Comparison of ENCODE assay signal across 28 cellular contexts in the genomic region with DNA sequence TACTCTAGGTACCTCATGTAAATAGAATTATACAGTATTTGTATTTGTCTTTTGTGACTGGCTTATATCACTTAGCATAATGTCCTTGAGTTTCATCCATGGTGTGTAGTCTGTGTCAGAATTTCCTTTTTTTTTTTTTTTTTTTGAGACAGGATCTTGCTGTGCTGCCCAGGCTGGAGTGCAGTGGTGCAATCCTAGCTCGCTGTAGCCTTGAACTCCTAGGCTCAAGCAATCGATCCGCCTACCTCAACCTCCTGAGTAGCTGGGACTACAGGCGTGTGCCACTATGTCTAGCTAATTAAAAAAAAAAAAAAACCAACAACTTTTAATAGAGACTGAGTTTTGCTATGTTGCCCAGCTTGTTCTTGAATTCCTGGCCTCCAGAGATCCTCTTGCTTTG.
"Had no signal": no experiment of that assay in that cellular context is flagged by ENCODE, and none has a peak within 500 bp of the region (broad histone marks: within the 10 kb centered on the region; RNA-seq: fewer than 3 reads in every experiment).

No MANE protein-coding gene starts in this region.

- H3K9me3 Mint-ChIP-seq: stimulated activated effector memory CD8-positive, alpha-beta T cell treated with anti-CD3 and anti-CD28 coated beads, Interleukin-12 subunit alpha, Interleukin-12 subunit beta, amount 100 ng/mL, for 72 hours; stimulated activated naive CD8-positive, alpha-beta T cell treated with anti-CD3 and anti-CD28 coated beads, Interleukin-15, amount 100 ng/mL, for 72 hours; stimulated activated naive CD8-positive, alpha-beta T cell treated with anti-CD3 and anti-CD28 coated beads, Interleukin-15, Interleukin-2, amounts not matched to agents 100 ng/mL and 50 ng/mL, for 24 hours; type B pancreatic cell had no signal

- H3K36me3 Mint-ChIP-seq: stimulated activated effector memory CD8-positive, alpha-beta T cell treated with anti-CD3 and anti-CD28 coated beads, Interleukin-12 subunit alpha, Interleukin-12 subunit beta, amount 100 ng/mL, for 72 hours; stimulated activated memory B cell treated with anti-CD40 and anti-IgM and Interleukin-4, amounts not matched to agents 10 μg/mL and 1 μg/mL and 100 μg/mL, for 72 hours; stimulated activated naive B cell treated with anti-CD40 and anti-IgM and Interleukin-4, amounts not matched to agents 10 μg/mL and 1 μg/mL and 100 μg/mL, for 72 hours; type B pancreatic cell had no signal

- DNase-seq: stimulated activated CD4-positive, alpha-beta T cell treated with anti-CD3 and anti-CD28 coated beads, Interleukin-2, amount 100 ng/mL, for 48 hours; stimulated activated CD4-positive, alpha-beta T cell treated with anti-CD3 and anti-CD28 coated beads, Interleukin-4, amount 100 ng/mL, for 1 hour; stimulated activated CD4-positive, alpha-beta T cell treated with anti-CD3 and anti-CD28 coated beads, Interleukin-4, amount 100 ng/mL, for 24 hours; stimulated activated CD4-positive, alpha-beta T cell treated with anti-CD3 and anti-CD28 coated beads, Interleukin-4, amount 100 ng/mL, for 4 hours; stimulated activated CD8-positive, alpha-beta memory T cell treated with anti-CD3 and anti-CD28 coated beads, Interleukin-4, amount 100 ng/mL, for 48 hours; stimulated activated naive B cell treated with anti-CD40 and anti-IgM and Interleukin-4, amounts not matched to agents 10 μg/mL and 1 μg/mL and 100 μg/mL, for 72 hours; stimulated activated naive CD4-positive, alpha-beta T cell; stimulated activated naive CD4-positive, alpha-beta T cell treated with Interleukin-2 at 50 U/mL for 16 hours; stimulated activated naive CD8-positive, alpha-beta T cell treated with anti-CD3 and anti-CD28 coated beads, Interleukin-15, amount 100 ng/mL, for 72 hours; stimulated activated naive CD8-positive, alpha-beta T cell treated with anti-CD3 and anti-CD28 coated beads, Interleukin-15, Interleukin-2, amounts not matched to agents 100 U/mL and 50 U/mL, for 24 hours; stomach; substantia nigra; testis; thyroid gland; tibial artery; transverse colon; trophoblast cell; upper lobe of left lung; uterus had no signal

- H3K27ac ChIP-seq: stomach, suprapubic skin, testis, thoracic aorta, thyroid gland, tibial artery, tibial nerve, transverse colon, upper lobe of left lung, uterus, vagina had no signal

- H3K4me1 ChIP-seq: stomach, testis, tibial artery, transverse colon, uterus had no signal

- FAIRE-seq: urothelium cell line had no signal

- H3K9me3 ChIP-seq: stomach, suprapubic skin, testis, thoracic aorta, thyroid gland, tibial artery, tibial nerve, transverse colon, upper lobe of left lung, uterus, vagina had no signal

- H3K4me3 ChIP-seq: stomach, suprapubic skin, testis, thoracic aorta, thyroid gland, tibial artery, tibial nerve, transverse colon, upper lobe of left lung, uterus, vagina had no signal

- ATAC-seq: stimulated activated effector memory CD8-positive, alpha-beta T cell treated with anti-CD3 and anti-CD28 coated beads, Interleukin-12 subunit alpha, Interleukin-12 subunit beta, amount 100 ng/mL, for 72 hours; stimulated activated memory B cell treated with anti-CD40 and anti-IgM and Interleukin-4, amounts not matched to agents 10 μg/mL and 1 μg/mL and 100 μg/mL, for 72 hours; stimulated activated naive B cell treated with anti-CD40 and anti-IgM and Interleukin-4, amounts not matched to agents 10 μg/mL and 1 μg/mL and 100 μg/mL, for 72 hours; stimulated activated naive CD8-positive, alpha-beta T cell treated with anti-CD3 and anti-CD28 coated beads, Interleukin-15, amount 100 ng/mL, for 72 hours; stimulated activated naive CD8-positive, alpha-beta T cell treated with anti-CD3 and anti-CD28 coated beads, Interleukin-15, Interleukin-2, amounts not matched to agents 100 U/mL and 50 U/mL, for 24 hours had no signal

- H3K27ac Mint-ChIP-seq: stimulated activated effector memory CD8-positive, alpha-beta T cell treated with anti-CD3 and anti-CD28 coated beads, Interleukin-12 subunit alpha, Interleukin-12 subunit beta, amount 100 ng/mL, for 72 hours; stimulated activated memory B cell treated with anti-CD40 and anti-IgM and Interleukin-4, amounts not matched to agents 10 μg/mL and 1 μg/mL and 100 μg/mL, for 72 hours; stimulated activated naive B cell treated with anti-CD40 and anti-IgM and Interleukin-4, amounts not matched to agents 10 μg/mL and 1 μg/mL and 100 μg/mL, for 72 hours; stimulated activated naive CD8-positive, alpha-beta T cell treated with anti-CD3 and anti-CD28 coated beads, Interleukin-15, amount 100 ng/mL, for 72 hours; stimulated activated naive CD8-positive, alpha-beta T cell treated with anti-CD3 and anti-CD28 coated beads, Interleukin-15, Interleukin-2, amounts not matched to agents 100 ng/mL and 50 ng/mL, for 24 hours; type B pancreatic cell had no signal

- H3K27me3 ChIP-seq: suprapubic skin, testis, thyroid gland, tibial nerve, transverse colon, upper lobe of left lung, uterus, vagina had no signal

- H3K4me3 Mint-ChIP-seq: stimulated activated effector memory CD8-positive, alpha-beta T cell treated with anti-CD3 and anti-CD28 coated beads, Interleukin-12 subunit alpha, Interleukin-12 subunit beta, amount 100 ng/mL, for 72 hours; stimulated activated memory B cell treated with anti-CD40 and anti-IgM and Interleukin-4, amounts not matched to agents 10 μg/mL and 1 μg/mL and 100 μg/mL, for 72 hours; stimulated activated naive B cell treated with anti-CD40 and anti-IgM and Interleukin-4, amounts not matched to agents 10 μg/mL and 1 μg/mL and 100 μg/mL, for 72 hours; stimulated activated naive CD8-positive, alpha-beta T cell treated with anti-CD3 and anti-CD28 coated beads, Interleukin-15, amount 100 ng/mL, for 72 hours; stimulated activated naive CD8-positive, alpha-beta T cell treated with anti-CD3 and anti-CD28 coated beads, Interleukin-15, Interleukin-2, amounts not matched to agents 100 ng/mL and 50 ng/mL, for 24 hours; type B pancreatic cell had no signal

- H3K36me3 ChIP-seq: stomach, suprapubic skin, thoracic aorta, thyroid gland, tibial artery, tibial nerve, transverse colon, upper lobe of left lung, uterus, vagina had no signal

- H3K27me3 Mint-ChIP-seq: stimulated activated naive CD8-positive, alpha-beta T cell treated with anti-CD3 and anti-CD28 coated beads, Interleukin-15, Interleukin-2, amounts not matched to agents 100 ng/mL and 50 ng/mL, for 24 hours had no signal

- H3K4me1 Mint-ChIP-seq: stimulated activated effector memory CD8-positive, alpha-beta T cell treated with anti-CD3 and anti-CD28 coated beads, Interleukin-12 subunit alpha, Interleukin-12 subunit beta, amount 100 ng/mL, for 72 hours; stimulated activated memory B cell treated with anti-CD40 and anti-IgM and Interleukin-4, amounts not matched to agents 10 μg/mL and 1 μg/mL and 100 μg/mL, for 72 hours; stimulated activated naive B cell treated with anti-CD40 and anti-IgM and Interleukin-4, amounts not matched to agents 10 μg/mL and 1 μg/mL and 100 μg/mL, for 72 hours; stimulated activated naive CD8-positive, alpha-beta T cell treated with anti-CD3 and anti-CD28 coated beads, Interleukin-15, amount 100 ng/mL, for 72 hours had no signal
